In the genomic region with DNA sequence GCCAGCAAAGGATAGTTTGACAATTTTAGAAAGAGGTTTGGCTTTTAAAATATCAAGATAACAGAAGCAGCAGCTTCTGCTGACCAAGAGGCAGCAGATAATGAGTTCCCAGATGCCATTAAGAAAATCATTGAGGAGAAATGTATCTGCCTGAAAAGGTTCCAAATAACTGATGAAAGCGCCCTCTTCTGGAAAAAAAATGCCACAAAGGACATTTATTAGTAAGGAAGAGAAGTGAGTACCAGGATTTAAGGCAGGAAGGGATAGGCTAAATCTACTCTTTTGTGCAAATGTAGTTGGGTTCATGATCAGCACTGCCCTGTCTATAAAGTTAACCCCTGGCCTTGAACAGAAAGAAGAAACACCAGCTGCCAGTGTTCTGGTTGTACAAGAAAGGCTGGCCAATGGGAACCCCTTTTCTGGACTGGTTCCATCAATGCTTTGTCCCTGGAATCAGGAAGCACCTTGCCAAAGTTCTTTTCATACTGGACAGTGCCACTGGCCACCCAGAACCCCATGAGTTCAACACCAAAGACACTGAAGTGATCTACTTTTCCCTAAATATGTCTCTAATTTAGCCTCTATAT, we compare ENCODE assay signal across 8 cellular contexts. TPM values are rescaled to one million over a fixed set of nuclear protein-coding genes. Genes with fewer than 3 reads are reported as not detected.
DNase-seq lines count a peak whose midpoint lies in the region; ATAC-seq and TF ChIP-seq lines count a peak whose summit lies in the region.

No MANE protein-coding gene starts in this region.

- no peaks in the 10 kb centered on the region for H3F3A ChIP-seq in OCI-LY1 (ENCODE audit: insufficient read depth, low read length)

- no peak overlapping the region for H3K4me2 ChIP-seq in OCI-LY1 (ENCODE audit: low read length)

- H3K27me3 ChIP-seq in left ventricle myocardium inferior (ENCODE audit: low read depth) (no peaks in the 10 kb centered on the region), OCI-LY1 (ENCODE audit: insufficient read depth, low read length) (no peaks in the 10 kb centered on the region), esophagus squamous epithelium (no peaks in the 10 kb centered on the region), upper lobe of right lung (no peaks in the 10 kb centered on the region), tibial artery (no peaks in the 10 kb centered on the region), gastroesophageal sphincter (no peaks in the 10 kb centered on the region)

- no peaks in the 10 kb centered on the region for H3K79me2 ChIP-seq in OCI-LY1 (ENCODE audit: insufficient read depth, low read length)

- H3K36me3 ChIP-seq in left ventricle myocardium inferior (peaks cover 68% of the 10 kb centered on the region), OCI-LY1 (ENCODE audit: insufficient read depth, low read length) (peaks cover 24% of the 10 kb centered on the region), esophagus squamous epithelium (peaks cover 0 to 87% (median 0%) of the 10 kb centered on the region in 3 donors), upper lobe of right lung (peaks cover 36% of the 10 kb centered on the region), tibial artery (peaks cover 14 to 81% (median 56%) of the 10 kb centered on the region in 3 donors), gastroesophageal sphincter (peaks cover 0 to 90% of the 10 kb centered on the region in 2 donors)

- TF ChIP-seq CTCF in left ventricle myocardium inferior (IDR thresholded peaks at IDR 0.05; ENCODE audit: borderline replicate concordance) (peak; percentile 31), OCI-LY1 (IDR thresholded peaks at IDR 0.05; ENCODE audit: low read length) (peak; percentile 65), esophagus squamous epithelium (IDR thresholded peaks at IDR 0.05) (peak in 4 of 6 experiments; percentile 15 to 47 (median 18)), upper lobe of right lung (IDR thresholded peaks at IDR 0.05) (peak; percentile 41), tibial artery (IDR thresholded peaks at IDR 0.05) (no peak), gastroesophageal sphincter (IDR thresholded peaks at IDR 0.05) (peak in 1 of 4 experiments; percentile 20)

- intact Hi-C loops in left ventricle myocardium inferior (cut with micrococcal nuclease), result no loop called here
- intact Hi-C loops in left cardiac atrium (cut with DNase I), result no loop called here
- intact Hi-C loops in esophagus squamous epithelium (cut with DNase I), result no loop called here
- intact Hi-C loops in upper lobe of right lung (cut with DNase I), result no loop called here
- intact Hi-C loops in tibial artery (cut with DNase I; ENCODE audit: low total_unique reads), result no loop called here

- no peak for ATAC-seq in left cardiac atrium
- no peak for ATAC-seq in upper lobe of right lung
- ATAC-seq in gastroesophageal sphincter, result no peak

- WGBS in esophagus squamous epithelium, 2 donors, result 27 to 36% methylated on average over 1 of the region's 1 CpG
- WGBS in gastroesophageal sphincter (ENCODE audit: low coverage in 1 of 2), 2 donors, result 62% methylated on average over 1 of the region's 1 CpG; no CpG with 5 or more reads in 1 of the 2 donors

- no peak for TF ChIP-seq POLR2A in esophagus squamous epithelium (IDR thresholded peaks at IDR 0.05)
- TF ChIP-seq POLR2A in gastroesophageal sphincter (IDR thresholded peaks at IDR 0.05), result no peak

- no peak for TF ChIP-seq EP300 in gastroesophageal sphincter (IDR thresholded peaks at IDR 0.05)

- no peaks in the 10 kb centered on the region for H3K9me3 ChIP-seq in left ventricle myocardium inferior (replicated peaks)
- no peaks in the 10 kb centered on the region for H3K9me3 ChIP-seq in OCI-LY1 (ENCODE audit: low read length)
- no peaks in the 10 kb centered on the region for H3K9me3 ChIP-seq in esophagus squamous epithelium
- no peaks in the 10 kb centered on the region for H3K9me3 ChIP-seq in upper lobe of right lung
- no peaks in the 10 kb centered on the region for H3K9me3 ChIP-seq in tibial artery
- no peaks in the 10 kb centered on the region for H3K9me3 ChIP-seq in gastroesophageal sphincter

- DNase-seq in left ventricle myocardium inferior (no peak), left cardiac atrium (no peak), esophagus squamous epithelium (lab: John Stamatoyannopoulos, UW) (no peak), upper lobe of right lung (no peak), activated T-cell treated with anti-CD3 and anti-CD28 coated beads for 4 hours (no peak), tibial artery (no peak)

- H3K4me3 ChIP-seq in left ventricle myocardium inferior (no peak overlapping the region), OCI-LY1 (ENCODE audit: low read depth, low read length, poor library complexity, severe bottlenecking) (no peak overlapping the region), esophagus squamous epithelium (no peak overlapping the region), upper lobe of right lung (no peak overlapping the region), tibial artery (no peak overlapping the region), gastroesophageal sphincter (no peak overlapping the region)

- no peaks in the 10 kb centered on the region for H3K4me1 ChIP-seq in left ventricle myocardium inferior
- H3K4me1 ChIP-seq in OCI-LY1 (ENCODE audit: insufficient read depth, low read length, severe bottlenecking), result no peaks in the 10 kb centered on the region
- H3K4me1 ChIP-seq in esophagus squamous epithelium, result peaks cover 0 to 5% (median 0%) of the 10 kb centered on the region in 3 donors
- no peaks in the 10 kb centered on the region for H3K4me1 ChIP-seq in upper lobe of right lung
- H3K4me1 ChIP-seq in tibial artery, result no peaks in the 10 kb centered on the region
- H3K4me1 ChIP-seq in gastroesophageal sphincter, result no peaks in the 10 kb centered on the region

- no peaks in the 10 kb centered on the region for H4K20me1 ChIP-seq in OCI-LY1 (ENCODE audit: insufficient read depth, low read length)

- H3K9me2 ChIP-seq in OCI-LY1 (ENCODE audit: low read depth, low read length), result no peaks in the 10 kb centered on the region

- H3K9ac ChIP-seq in OCI-LY1 (ENCODE audit: low read length), result no peak overlapping the region

- no peak overlapping the region for H2AFZ ChIP-seq in OCI-LY1 (ENCODE audit: low read length)

- H3K27ac ChIP-seq in left ventricle myocardium inferior (replicated peaks) (no peak overlapping the region), OCI-LY1 (ENCODE audit: low read depth, low read length, poor library complexity, severe bottlenecking) (no peak overlapping the region), esophagus squamous epithelium (no peak overlapping the region), upper lobe of right lung (no peak overlapping the region), tibial artery (no peak overlapping the region), gastroesophageal sphincter (no peak overlapping the region)

RNA-seq across cellular contexts. Expression of gene DHX57, which starts 40.6 kb away (rescaled TPM):
- total RNA-seq in left ventricle myocardium inferior (8.1 TPM), left cardiac atrium (1 to 10 TPM; 6.7 to 9.2 TPM), esophagus squamous epithelium (10 to 100 TPM in 2 of 4 donors, 1 to 10 TPM in 2; 7.1 to 13.5 (median 10.1) TPM), upper lobe of right lung (15.1 TPM), gastroesophageal sphincter (10 to 100 TPM; 10.9 to 24.1 (median 20.1) TPM)

RNA-seq across cellular contexts. Expression of gene MORN2, which starts 40.7 kb away (rescaled TPM):
- total RNA-seq in left ventricle myocardium inferior, result 23.9 TPM
- total RNA-seq in left cardiac atrium, result 10 to 100 TPM; 12.8 to 14.3 TPM
- total RNA-seq in esophagus squamous epithelium, result 10 to 100 TPM in 2 of 4 donors, 1 to 10 TPM in 2; 6.1 to 14.9 (median 10.6) TPM
- 6.4 TPM for total RNA-seq in upper lobe of right lung
- total RNA-seq in gastroesophageal sphincter, result 10 to 100 TPM in 3 of 4 donors, 1 to 10 TPM in 1; 9.1 to 21.6 (median 14.2) TPM

RNA-seq across cellular contexts. Expression of gene ARHGEF33, which starts 54.6 kb away (rescaled TPM):
- total RNA-seq in left ventricle myocardium inferior, result 0.14 TPM
- total RNA-seq in left cardiac atrium, result under 1 TPM; 0.44 to 0.73 TPM
- total RNA-seq in esophagus squamous epithelium, result under 1 TPM; 0.04 to 0.49 (median 0.35) TPM
- 1.3 TPM for total RNA-seq in upper lobe of right lung
- total RNA-seq in gastroesophageal sphincter, result 1 to 10 TPM in 2 of 4 donors, under 1 TPM in 2; 0.19 to 1.2 (median 1.1) TPM

RNA-seq across cellular contexts. Expression of gene GEMIN6, which starts 57.1 kb away (rescaled TPM):
- 7.3 TPM for total RNA-seq in left ventricle myocardium inferior
- total RNA-seq in left cardiac atrium, result 1 to 10 TPM; 7.3 to 8.4 TPM
- 1 to 10 TPM; 3.7 to 7.2 (median 4.9) TPM for total RNA-seq in esophagus squamous epithelium
- total RNA-seq in upper lobe of right lung, result 10.6 TPM
- 10 to 100 TPM in 1 of 4 donors, 1 to 10 TPM in 3; 5.9 to 11.2 (median 6.9) TPM for total RNA-seq in gastroesophageal sphincter

Comparison
In these comparisons a context has a peak if more than half of its experiments do, and no peak if none do; other contexts are left out.
1. CTCF ChIP-seq: peak in left ventricle myocardium inferior (single experiment), OCI-LY1 (single experiment), esophagus squamous epithelium (4 of 6) and upper lobe of right lung (single experiment); none in tibial artery (0 of 2).